24 cellular contexts compared by ENCODE assay signal in genomic region chr7:44438851-44439250, GRCh38. TPM values are rescaled to one million over a fixed set of nuclear protein-coding genes. Genes with fewer than 3 reads are reported as not detected.
DNase-seq lines count a peak whose midpoint lies in the region; ATAC-seq and TF ChIP-seq lines count a peak whose summit lies in the region.
"Had no signal": no experiment of that assay in that cellular context is flagged by ENCODE, and none has a peak within 500 bp of the region (broad histone marks: within the 10 kb centered on the region; RNA-seq: fewer than 3 reads in every experiment).

No MANE protein-coding gene starts in this region.

- POLR2A ChIA-PET in PC-3 (lab: Charles Lee; ENCODE audit: unreplicated experiment) = interaction anchor here (0.7 kb wide), 1 partner anchor 19 kb away, joined by 11 read pairs; no protein-coding TSS in a partner anchor

- no peaks in the 10 kb centered on the region for H3F3A ChIP-seq in PC-3 (ENCODE audit: low read length, unreplicated experiment)

- TF ChIP-seq CTCF in PC-3 (conservative IDR thresholded peaks at IDR 0.05; ENCODE audit: low read depth, low read length) (no peak), choroid plexus epithelial cell (conservative IDR thresholded peaks at IDR 0.05; ENCODE audit: low read depth, low read length) (no peak), nephron progenitor cell (IDR thresholded peaks at IDR 0.05) (no peak), natural killer cell (IDR thresholded peaks at IDR 0.05) (no peak), Peyer's patch (IDR thresholded peaks at IDR 0.05) (no peak), left lung (IDR thresholded peaks at IDR 0.05) (no peak)

- H3K4me3 Mint-ChIP-seq in nephron progenitor cell = no peak overlapping the region
- no peak overlapping the region for H3K4me3 Mint-ChIP-seq in natural killer cell
- H3K4me3 Mint-ChIP-seq: endodermal cell, IgD-negative memory B cell had no signal

- DNase-seq in ELR (ENCODE audit: low read depth) (peak; percentile 56), PC-3 (peak; percentile 9), choroid plexus epithelial cell (ENCODE audit: low read depth) (peak; percentile 39), nephron progenitor cell (no peak), natural killer cell (no peak), left lobe of liver (ENCODE audit: low spot score) (no peak), Peyer's patch (no peak), left lung (no peak)
- DNase-seq: activated CD4-positive, alpha-beta T cell treated with anti-CD3 and anti-CD28 coated beads, Interleukin-2, amount 50 U/mL, for 4 hours; activated CD4-positive, CD25-positive, alpha-beta regulatory T cell; DND-41; endodermal cell; kidney; NCI-H82; ovary; stimulated activated naive CD4-positive, alpha-beta T cell treated with Interleukin-2 at 50 U/mL for 16 hours; testis had no signal

- H3K9me3 ChIP-seq in PC-3 (ENCODE audit: low read length) = no peaks in the 10 kb centered on the region
- no peaks in the 10 kb centered on the region for H3K9me3 ChIP-seq in Peyer's patch
- H3K9me3 ChIP-seq in left lung = no peaks in the 10 kb centered on the region
- H3K9me3 ChIP-seq: ascending aorta, ovary, testis had no signal

- no peak for TF ChIP-seq POLR2A in Peyer's patch (IDR thresholded peaks at IDR 0.05)

- no TSS peak for BruUV-seq in PC-3 (replicated peaks; lab: Mats Ljungman, UMichigan)

- H3K9me2 ChIP-seq in PC-3 (replicated peaks; ENCODE audit: low read length) = no peaks in the 10 kb centered on the region

- H2AFZ ChIP-seq in PC-3 (ENCODE audit: low read length) = no peak overlapping the region

- no peaks in the 10 kb centered on the region for H3K4me1 ChIP-seq in PC-3 (ENCODE audit: insufficient read depth, low read length)
- no peaks in the 10 kb centered on the region for H3K4me1 ChIP-seq in Peyer's patch
- H3K4me1 ChIP-seq in left lung = no peaks in the 10 kb centered on the region
- H3K4me1 ChIP-seq: ascending aorta, testis had no signal

- H3K4me3 ChIP-seq in PC-3 (ENCODE audit: low read length) (no peak overlapping the region), choroid plexus epithelial cell (ENCODE audit: low read depth, low read length) (no peak overlapping the region), Peyer's patch (no peak overlapping the region), left lung (no peak overlapping the region)
- H3K4me3 ChIP-seq: ascending aorta, coronary artery, lung, ovary, testis had no signal

- H3K27me3 ChIP-seq in PC-3 (ENCODE audit: low read length) = no peaks in the 10 kb centered on the region
- H3K27me3 ChIP-seq in Peyer's patch = no peaks in the 10 kb centered on the region
- no peaks in the 10 kb centered on the region for H3K27me3 ChIP-seq in left lung
- H3K27me3 ChIP-seq: ascending aorta, ovary, testis had no signal

- H3K36me3 ChIP-seq in PC-3 (ENCODE audit: low read depth, low read length) (no peaks in the 10 kb centered on the region; the same call in 1 of the 2 replicates), Peyer's patch (no peaks in the 10 kb centered on the region), left lung (peaks cover 0 to 2% of the 10 kb centered on the region in 2 donors)
- H3K36me3 ChIP-seq: ascending aorta, ovary had no signal

- H3K27me3 Mint-ChIP-seq in nephron progenitor cell (ENCODE audit: low read depth, poor library complexity) = peaks cover 3% of the 10 kb centered on the region
- no peaks in the 10 kb centered on the region for H3K27me3 Mint-ChIP-seq in natural killer cell (ENCODE audit: low read depth in 2 of 2)
- H3K27me3 Mint-ChIP-seq: IgD-negative memory B cell had no signal

- H3K9me3 Mint-ChIP-seq in nephron progenitor cell = no peaks in the 10 kb centered on the region
- no peaks in the 10 kb centered on the region for H3K9me3 Mint-ChIP-seq in natural killer cell
- H3K9me3 Mint-ChIP-seq: activated naive CD4-positive, alpha-beta T cell treated with anti-CD3 and anti-CD28 coated beads, Interleukin-2, amount 50 U/mL, for 72 hours; endodermal cell; IgD-negative memory B cell had no signal

- intact Hi-C loops in PC-3 (cut with micrococcal nuclease) = no loop called here
- intact Hi-C loops in natural killer cell (cut with micrococcal nuclease) = no loop called here
- intact Hi-C loops in left lung (cut with DNase I) = no loop called here

- H3K27ac Mint-ChIP-seq in nephron progenitor cell (peak overlapping the region; percentile 49), natural killer cell (peak overlapping the region in 1 of 2 donors; percentile 11)
- H3K27ac Mint-ChIP-seq: endodermal cell had no signal

- no peak overlapping the region for H3K4me2 ChIP-seq in PC-3 (ENCODE audit: low read length)

- H3K36me3 Mint-ChIP-seq in nephron progenitor cell (ENCODE audit: low read depth) (peaks cover 23% of the 10 kb centered on the region), natural killer cell (no peaks in the 10 kb centered on the region)

- H3K27ac ChIP-seq in PC-3 (ENCODE audit: low read length) (no peak overlapping the region), Peyer's patch (no peak overlapping the region), left lung (no peak overlapping the region)
- H3K27ac ChIP-seq: ascending aorta, C4-2B, coronary artery, ovary, testis had no signal

- H3K4me1 Mint-ChIP-seq in nephron progenitor cell (peaks cover 7% of the 10 kb centered on the region), natural killer cell (peaks cover 31 to 47% of the 10 kb centered on the region in 2 donors)

- H3K9ac ChIP-seq in PC-3 (ENCODE audit: low read length) = no peak overlapping the region

- ATAC-seq in PC-3 (peak; percentile 54; the same call in 1 of the 2 replicates), natural killer cell (no peak), left lobe of liver (no peak), left lung (no peak)
- ATAC-seq: activated naive CD4-positive, alpha-beta T cell treated with anti-CD3 and anti-CD28 coated beads, Interleukin-2, amount 50 U/mL, for 72 hours; esophagus mucosa had no signal

- H3K79me2 ChIP-seq in PC-3 (ENCODE audit: low read length) = peaks cover 59% of the 10 kb centered on the region

- H4K20me1 ChIP-seq in PC-3 (ENCODE audit: low read length) = 0 out of 2 replicates have a peak, but pooled peaks cover 15% of the 10 kb centered on the region

- CTCF ChIA-PET in PC-3 (lab: Charles Lee) = no interaction called here

RNA-seq across cellular contexts. Expression of gene NUDCD3, which starts 51.6 kb away (rescaled TPM):
- total RNA-seq in PC-3 (2014; rRNA removed) (82.3 and 93.6 TPM in 2 replicates), natural killer cell (10 to 100 TPM; 50.1 to 79.9 (median 68.7) TPM), left lobe of liver (47.1 TPM), Peyer's patch (10 to 100 TPM; 32.9 to 61.9 (median 44.1) TPM), left lung (10 to 100 TPM; 90.1 to 93.4 TPM)

Comparison
In these comparisons a context has a peak if more than half of its experiments do, and no peak if none do; other contexts are left out.
1. DNase-seq: peak in ELR (single experiment), PC-3 (single experiment) and choroid plexus epithelial cell (single experiment); none in nephron progenitor cell (single experiment), natural killer cell (single experiment), left lobe of liver (single experiment), Peyer's patch (0 of 3) and left lung (0 of 2).